In genomic region chr15:28592395-28592794, GRCh38 we compare ENCODE assay signal across 11 cellular contexts. TPM values are rescaled to one million over a fixed set of nuclear protein-coding genes. Genes with fewer than 3 reads are reported as not detected.
"Had no signal": no experiment of that assay in that cellular context is flagged by ENCODE, and none has a peak within 500 bp of the region (broad histone marks: within the 10 kb centered on the region; RNA-seq: fewer than 3 reads in every experiment).

No MANE protein-coding gene starts in this region.

RNA-seq across cellular contexts. Expression of gene GOLGA6L25, which starts 39.0 kb away (rescaled TPM):
- total RNA-seq: OCI-LY7, PC-3, PC-9, Peyer's patch, Right ventricle myocardium inferior, Right ventricle myocardium superior, RPMI7951, SJCRH30, SJSA1, SK-MEL-5 had no signal
- polyA plus RNA-seq: SK-N-SH had no signal

RNA-seq across cellular contexts. Expression of gene GOLGA8G, which starts 59.6 kb away (rescaled TPM):
- total RNA-seq: OCI-LY7, PC-3, PC-9, Peyer's patch, Right ventricle myocardium inferior, Right ventricle myocardium superior, RPMI7951, SJCRH30, SJSA1, SK-MEL-5 had no signal
- polyA plus RNA-seq: SK-N-SH had no signal
